Comparison of ENCODE assay signal across 23 cellular contexts in the genomic region with DNA sequence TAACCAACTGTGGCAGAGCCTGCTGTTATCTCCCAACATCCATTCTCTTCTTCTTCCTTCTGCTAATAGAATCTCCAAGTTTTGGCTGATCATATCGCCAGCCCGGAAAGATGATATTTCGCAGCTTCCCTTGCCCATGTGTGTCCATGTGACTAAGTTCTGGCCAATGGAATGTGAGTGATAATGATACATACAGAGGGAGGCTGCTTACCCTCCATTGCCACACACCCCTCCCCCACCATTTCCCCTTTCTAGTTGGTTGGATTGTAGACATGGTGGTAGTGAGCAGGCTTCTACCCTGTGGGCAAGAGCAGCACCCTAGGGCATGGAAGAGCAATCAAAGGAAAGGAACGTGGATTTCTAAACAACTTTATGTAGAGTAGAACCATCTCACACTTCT. TPM values are rescaled to one million over a fixed set of nuclear protein-coding genes. Genes with fewer than 3 reads are reported as not detected.
"Had no signal": no experiment of that assay in that cellular context is flagged by ENCODE, and none has a peak within 500 bp of the region (broad histone marks: within the 10 kb centered on the region; RNA-seq: fewer than 3 reads in every experiment).

No MANE protein-coding gene starts in this region.

- H3K36me3 ChIP-seq: left lung, spleen, thoracic aorta had no signal

- DNase-seq: activated CD4-positive, alpha-beta T cell treated with anti-CD3 and anti-CD28 coated beads, Interleukin-2, amount 10 ng/mL, durations not matched to agents 24 days and 14 days; activated CD4-positive, CD25-positive, alpha-beta regulatory T cell; activated CD8-positive, alpha-beta T cell treated with anti-CD3 and anti-CD28 coated beads for 36 hours; activated naive CD4-positive, alpha-beta T cell; activated naive CD8-positive, alpha-beta T cell treated with anti-CD3 and anti-CD28 coated beads for 36 hours; activated T-cell treated with anti-CD3 and anti-CD28 coated beads, Interleukin-2, amount 50 U/mL, for 1 hour; amniotic stem cell; effector memory CD8-positive, alpha-beta T cell; foreskin fibroblast; hippocampal formation; kidney; left lung; nephron progenitor cell; nucleus accumbens; retina; spleen; stimulated activated CD4-positive, alpha-beta T cell treated with anti-CD3 and anti-CD28 coated beads, Interleukin-4, amount 100 ng/mL, for 4 hours; stimulated activated naive B cell treated with anti-CD40 and anti-IgM and Interleukin-4, amounts not matched to agents 10 μg/mL and 1 μg/mL and 100 μg/mL, for 72 hours had no signal

- H3K27me3 ChIP-seq: left lung, spleen had no signal

- H3K4me1 ChIP-seq: left lung had no signal

- H3K27ac ChIP-seq: left lung, spleen, thoracic aorta had no signal

- H3K9me3 ChIP-seq: left lung, spleen, thoracic aorta had no signal

- H3K4me3 ChIP-seq: left lung, spleen, thoracic aorta had no signal

RNA-seq across cellular contexts. Expression of a gene that starts 48.8 kb away (rescaled TPM):
- total RNA-seq: activated CD4-positive, alpha-beta T cell treated with anti-CD3 and anti-CD28 coated beads, Interleukin-2, amount 10 ng/mL, durations not matched to agents 24 days and 14 days; activated CD8-positive, alpha-beta T cell treated with anti-CD3 and anti-CD28 coated beads for 36 hours; activated naive CD8-positive, alpha-beta T cell treated with anti-CD3 and anti-CD28 coated beads for 36 hours; activated T-helper 17 cell treated with anti-CD3 and anti-CD28 coated beads, Interleukin-2, amount 50 U/mL, for 72 hours; dermis microvascular lymphatic vessel endothelial cell; posterior vena cava; thoracic aorta; ureter had no signal
